In the genomic region with DNA sequence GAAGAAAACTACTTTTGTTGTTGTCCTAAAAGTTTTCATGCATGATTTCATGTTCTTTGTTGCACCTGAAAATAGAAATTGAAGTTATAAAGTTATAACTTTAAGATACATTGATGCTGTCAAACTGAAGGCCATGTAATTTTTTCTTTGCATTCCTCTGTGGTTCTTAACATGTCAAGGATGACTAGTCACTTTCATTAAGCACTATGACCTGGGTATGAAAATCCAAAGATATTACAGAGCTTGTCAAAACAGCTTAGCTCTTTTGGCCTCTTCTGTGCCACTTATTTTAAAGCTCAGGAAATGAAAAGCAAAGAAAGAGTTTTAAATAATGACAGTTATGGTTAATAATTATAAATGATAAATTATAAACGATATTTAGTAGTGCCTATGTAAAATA, we compare ENCODE assay signal across 26 cellular contexts.
A peak's percentile ranks its signal among the peaks of the same experiment; 100 is the strongest.
DNase-seq lines count a peak whose midpoint lies in the region; ATAC-seq and TF ChIP-seq lines count a peak whose summit lies in the region.
"Had no signal": no experiment of that assay in that cellular context is flagged by ENCODE, and none has a peak within 500 bp of the region (broad histone marks: within the 10 kb centered on the region; RNA-seq: fewer than 3 reads in every experiment).

No MANE protein-coding gene starts in this region.

- CTCF ChIA-PET in SK-N-SH (lab: Yijun Ruan, JAX): interaction anchor here (0.6 kb wide), 1 partner anchor 1240 kb away, joined by 3 read pairs; no protein-coding TSS in a partner anchor
- CTCF ChIA-PET in activated CD4-positive, alpha-beta T cell treated with anti-CD3 and anti-CD28 coated beads for 36 hours (lab: Charles Lee): no interaction called here

- H3K27me3 ChIP-seq in SK-N-SH (ENCODE audit: insufficient read depth) (no peaks in the 10 kb centered on the region), neural cell (ENCODE audit: insufficient read depth, low read depth, low read length) (no peaks in the 10 kb centered on the region)
- H3K27me3 ChIP-seq: BE2C, BLaER1 had no signal

- no peaks in the 10 kb centered on the region for H3K9me2 ChIP-seq in SK-N-SH
- H3K9me2 ChIP-seq in neural cell (ENCODE audit: insufficient read depth, low read length): no peaks in the 10 kb centered on the region

- H3K9ac ChIP-seq in SK-N-SH: no peak overlapping the region
- no peak overlapping the region for H3K9ac ChIP-seq in neural cell (ENCODE audit: low read length)
- H3K9ac ChIP-seq: BLaER1 had no signal

- TF ChIP-seq EP300 in SK-N-SH (IDR thresholded peaks at IDR 0.05; ENCODE audit: borderline replicate concordance in 1 of 2, low read depth in 1 of 2, low read length in 1 of 2) (no peak), neural cell (conservative IDR thresholded peaks at IDR 0.05; ENCODE audit: poor library complexity, severe bottlenecking) (peak; percentile 45)

- H3K27me3 Mint-ChIP-seq in activated CD4-positive, alpha-beta T cell treated with anti-CD3 and anti-CD28 coated beads for 36 hours: no peaks in the 10 kb centered on the region
- H3K27me3 Mint-ChIP-seq: CD4-positive, alpha-beta memory T cell; CD4-positive, CD25-positive, alpha-beta regulatory T cell had no signal

- H3F3A ChIP-seq in SK-N-SH (replicated peaks; ENCODE audit: insufficient read depth) (no peaks in the 10 kb centered on the region), neural cell (ENCODE audit: insufficient read depth, low read length, poor library complexity, severe bottlenecking) (no peaks in the 10 kb centered on the region)

- H3K27ac Mint-ChIP-seq in activated CD4-positive, alpha-beta T cell treated with anti-CD3 and anti-CD28 coated beads for 36 hours: no peak overlapping the region
- H3K27ac Mint-ChIP-seq: CD14-positive monocyte; CD4-positive, alpha-beta memory T cell; CD4-positive, CD25-positive, alpha-beta regulatory T cell; CD8-positive, alpha-beta memory T cell had no signal

- H3K27ac ChIP-seq in SK-N-SH (ENCODE audit: low read depth in 2 of 2, low read length in 1 of 2) (no peak overlapping the region; a peak in 1 of 4 replicates), neural cell (ENCODE audit: low read length) (no peak overlapping the region)
- H3K27ac ChIP-seq: BLaER1 had no signal

- POLR2A ChIA-PET in SK-N-SH (lab: Yijun Ruan, JAX): no interaction called here
- POLR2A ChIA-PET in activated CD4-positive, alpha-beta T cell treated with anti-CD3 and anti-CD28 coated beads for 36 hours (lab: Charles Lee): no interaction called here

- H3K4me3 ChIP-seq in SK-N-SH (ENCODE audit: low read depth in 2 of 2, low read length in 1 of 2) (no peak overlapping the region), neural cell (ENCODE audit: low read length) (no peak overlapping the region), retinal pigment epithelial cell (ENCODE audit: low read length) (no peak overlapping the region)
- H3K4me3 ChIP-seq: BLaER1, GM12878 had no signal

- H3K4me1 Mint-ChIP-seq in activated CD4-positive, alpha-beta T cell treated with anti-CD3 and anti-CD28 coated beads for 36 hours: no peaks in the 10 kb centered on the region
- H3K4me1 Mint-ChIP-seq: CD14-positive monocyte; CD4-positive, alpha-beta memory T cell; CD4-positive, CD25-positive, alpha-beta regulatory T cell; CD8-positive, alpha-beta memory T cell had no signal

- TF ChIP-seq RAD21 in SK-N-SH (IDR thresholded peaks at IDR 0.05; ENCODE audit: low read length) (no peak), neural cell (conservative IDR thresholded peaks at IDR 0.05) (no peak)

- H3K36me3 ChIP-seq in SK-N-SH (replicated peaks in 1 of 2; ENCODE audit: control insufficient read depth in 1 of 2, insufficient read depth in 2 of 2, low read length in 1 of 2): no peaks in the 10 kb centered on the region
- no peaks in the 10 kb centered on the region for H3K36me3 ChIP-seq in neural cell (ENCODE audit: insufficient read depth, low read length)
- H3K36me3 ChIP-seq: BE2C, BLaER1 had no signal

- ATAC-seq in activated CD4-positive, alpha-beta T cell treated with anti-CD3 and anti-CD28 coated beads for 36 hours: no peak
- no peak for ATAC-seq in GM19328 (IDR thresholded peaks at IDR 0.05; ENCODE audit: unreplicated experiment)
- ATAC-seq: GM12878 had no signal

- no peak overlapping the region for H3K4me3 Mint-ChIP-seq in activated CD4-positive, alpha-beta T cell treated with anti-CD3 and anti-CD28 coated beads for 36 hours
- H3K4me3 Mint-ChIP-seq: CD14-positive monocyte; CD4-positive, alpha-beta memory T cell; CD4-positive, CD25-positive, alpha-beta regulatory T cell; CD8-positive, alpha-beta memory T cell had no signal

- intact Hi-C loops in activated CD4-positive, alpha-beta T cell treated with anti-CD3 and anti-CD28 coated beads for 36 hours (cut with DNase I, micrococcal nuclease): no loop called here

- TF ChIP-seq CTCF in SK-N-SH (IDR thresholded peaks at IDR 0.05): no peak
- no peak for TF ChIP-seq CTCF in neural cell (IDR thresholded peaks at IDR 0.05; ENCODE audit: poor library complexity, severe bottlenecking)
- no peak for TF ChIP-seq CTCF in retinal pigment epithelial cell (conservative IDR thresholded peaks at IDR 0.05; ENCODE audit: low read depth, low read length)

- no peak for DNase-seq in SK-N-SH
- peak; percentile 7 for DNase-seq in glomerular visceral epithelial cell (ENCODE audit: extremely low spot score)
- DNase-seq in retinal pigment epithelial cell (ENCODE audit: low read depth): peak; percentile 26
- DNase-seq in activated CD4-positive, alpha-beta T cell treated with anti-CD3 and anti-CD28 coated beads for 36 hours: no peak
- DNase-seq in NCI-H526 (lab: John Stamatoyannopoulos, UW): no peak
- DNase-seq in activated naive CD4-positive, alpha-beta T cell treated with anti-CD3 and anti-CD28 coated beads, Interleukin-2, amount 50 U/mL, for 16 hours: no peak
- DNase-seq: 8988T; ACHN; BE2C; C1 segment of cervical spinal cord; CD4-positive, alpha-beta memory T cell; CD4-positive, CD25-positive, alpha-beta regulatory T cell; CD8-positive, alpha-beta memory T cell; COR-L47; DMS 273 treated with DMSO at 0.1 percent for 48 hours; DMS153; DMS53; DMS79; DND-41; EL; GDM1 had no signal

- no peaks in the 10 kb centered on the region for H3K9me3 Mint-ChIP-seq in activated CD4-positive, alpha-beta T cell treated with anti-CD3 and anti-CD28 coated beads for 36 hours (ENCODE audit: low read depth)
- H3K9me3 Mint-ChIP-seq: CD14-positive monocyte had no signal

- H3K79me2 ChIP-seq in SK-N-SH (ENCODE audit: insufficient read depth) (no peaks in the 10 kb centered on the region), neural cell (replicated peaks; ENCODE audit: insufficient read depth, low read length) (no peaks in the 10 kb centered on the region)

- WGBS in SK-N-SH (ENCODE audit: low lambda C conversion rate): 38% methylated on average over 1 of the region's 1 CpG

- H3K36me3 Mint-ChIP-seq in activated CD4-positive, alpha-beta T cell treated with anti-CD3 and anti-CD28 coated beads for 36 hours (ENCODE audit: low read depth): no peaks in the 10 kb centered on the region
- H3K36me3 Mint-ChIP-seq: CD14-positive monocyte; CD4-positive, alpha-beta memory T cell had no signal

- H2AFZ ChIP-seq in SK-N-SH (ENCODE audit: low read depth) (no peak overlapping the region), neural cell (ENCODE audit: low read depth, low read length) (no peak overlapping the region)

- H3K4me2 ChIP-seq in SK-N-SH (no peak overlapping the region), neural cell (ENCODE audit: low read length) (no peak overlapping the region)
- H3K4me2 ChIP-seq: BLaER1 had no signal

- no peaks in the 10 kb centered on the region for H4K20me1 ChIP-seq in SK-N-SH (ENCODE audit: insufficient read depth)
- no peaks in the 10 kb centered on the region for H4K20me1 ChIP-seq in neural cell (ENCODE audit: insufficient read depth)
- H4K20me1 ChIP-seq: BLaER1 had no signal

- H3K9me3 ChIP-seq in SK-N-SH (no peaks in the 10 kb centered on the region), neural cell (ENCODE audit: low read length) (no peaks in the 10 kb centered on the region)
- H3K9me3 ChIP-seq: BE2C, BLaER1 had no signal

- no peaks in the 10 kb centered on the region; a peak in 1 of 4 replicates for H3K4me1 ChIP-seq in SK-N-SH (ENCODE audit: control insufficient read depth in 1 of 2, insufficient read depth in 2 of 2, low read depth in 1 of 2, low read length in 1 of 2)
- H3K4me1 ChIP-seq: BE2C, BLaER1 had no signal

TF ChIP-seq in SK-N-SH, 30 proteins besides CTCF, POLR2A, EP300 and RAD21 (continues in another document):
- TF ChIP-seq FOSL2 (IDR thresholded peaks at IDR 0.05; ENCODE audit: borderline replicate concordance, low read depth) (no peak), JUND (IDR thresholded peaks at IDR 0.05) (peak; percentile 26; the same call in 1 of the 2 replicates), FOXJ3 (CRISPR knock-in tag; IDR thresholded peaks at IDR 0.05) (no peak)
- TF ChIP-seq, protein P1, sequence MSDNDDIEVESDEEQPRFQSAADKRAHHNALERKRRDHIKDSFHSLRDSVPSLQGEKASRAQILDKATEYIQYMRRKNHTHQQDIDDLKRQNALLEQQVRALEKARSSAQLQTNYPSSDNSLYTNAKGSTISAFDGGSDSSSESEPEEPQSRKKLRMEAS (IDR thresholded peaks at IDR 0.05; ENCODE audit: low read depth): no peak

TF ChIP-seq in neural cell, 6 proteins besides CTCF, POLR2A, EP300 and RAD21:
- peak; percentile 31 for TF ChIP-seq POLR2AphosphoS5 (IDR thresholded peaks at IDR 0.05)
- TF ChIP-seq MXI1 (conservative IDR thresholded peaks at IDR 0.05; ENCODE audit: poor library complexity, severe bottlenecking): no peak
- TF ChIP-seq, protein P2, sequence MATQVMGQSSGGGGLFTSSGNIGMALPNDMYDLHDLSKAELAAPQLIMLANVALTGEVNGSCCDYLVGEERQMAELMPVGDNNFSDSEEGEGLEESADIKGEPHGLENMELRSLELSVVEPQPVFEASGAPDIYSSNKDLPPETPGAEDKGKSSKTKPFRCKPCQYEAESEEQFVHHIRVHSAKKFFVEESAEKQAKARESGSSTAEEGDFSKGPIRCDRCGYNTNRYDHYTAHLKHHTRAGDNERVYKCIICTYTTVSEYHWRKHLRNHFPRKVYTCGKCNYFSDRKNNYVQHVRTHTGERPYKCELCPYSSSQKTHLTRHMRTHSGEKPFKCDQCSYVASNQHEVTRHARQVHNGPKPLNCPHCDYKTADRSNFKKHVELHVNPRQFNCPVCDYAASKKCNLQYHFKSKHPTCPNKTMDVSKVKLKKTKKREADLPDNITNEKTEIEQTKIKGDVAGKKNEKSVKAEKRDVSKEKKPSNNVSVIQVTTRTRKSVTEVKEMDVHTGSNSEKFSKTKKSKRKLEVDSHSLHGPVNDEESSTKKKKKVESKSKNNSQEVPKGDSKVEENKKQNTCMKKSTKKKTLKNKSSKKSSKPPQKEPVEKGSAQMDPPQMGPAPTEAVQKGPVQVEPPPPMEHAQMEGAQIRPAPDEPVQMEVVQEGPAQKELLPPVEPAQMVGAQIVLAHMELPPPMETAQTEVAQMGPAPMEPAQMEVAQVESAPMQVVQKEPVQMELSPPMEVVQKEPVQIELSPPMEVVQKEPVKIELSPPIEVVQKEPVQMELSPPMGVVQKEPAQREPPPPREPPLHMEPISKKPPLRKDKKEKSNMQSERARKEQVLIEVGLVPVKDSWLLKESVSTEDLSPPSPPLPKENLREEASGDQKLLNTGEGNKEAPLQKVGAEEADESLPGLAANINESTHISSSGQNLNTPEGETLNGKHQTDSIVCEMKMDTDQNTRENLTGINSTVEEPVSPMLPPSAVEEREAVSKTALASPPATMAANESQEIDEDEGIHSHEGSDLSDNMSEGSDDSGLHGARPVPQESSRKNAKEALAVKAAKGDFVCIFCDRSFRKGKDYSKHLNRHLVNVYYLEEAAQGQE (IDR thresholded peaks at IDR 0.05; ENCODE audit: borderline replicate concordance): no peak

Comparison
In these comparisons a context has a peak if more than half of its experiments do, and no peak if none do; other contexts are left out.
1. DNase-seq: peak in glomerular visceral epithelial cell (single experiment) and retinal pigment epithelial cell (single experiment); none in SK-N-SH (single experiment), activated CD4-positive, alpha-beta T cell treated with anti-CD3 and anti-CD28 coated beads for 36 hours (single experiment), NCI-H526 (0 of 2) and activated naive CD4-positive, alpha-beta T cell treated with anti-CD3 and anti-CD28 coated beads, Interleukin-2, amount 50 U/mL, for 16 hours (single experiment).